In genomic region chr4:98786866-98787265, GRCh38 we compare ENCODE assay signal across 16 cellular contexts.
DNase-seq lines count a peak whose midpoint lies in the region; ATAC-seq and TF ChIP-seq lines count a peak whose summit lies in the region.
"Had no signal": no experiment of that assay in that cellular context is flagged by ENCODE, and none has a peak within 500 bp of the region (broad histone marks: within the 10 kb centered on the region; RNA-seq: fewer than 3 reads in every experiment).

No MANE protein-coding gene starts in this region.

- ATAC-seq in GM21825 (IDR thresholded peaks at IDR 0.05; ENCODE audit: unreplicated experiment) (no peak), GM21529 (IDR thresholded peaks at IDR 0.05; ENCODE audit: unreplicated experiment) (no peak)
- ATAC-seq: activated CD8-positive, alpha-beta T cell treated with anti-CD3 and anti-CD28 coated beads for 36 hours; stimulated activated effector memory CD8-positive, alpha-beta T cell treated with anti-CD3 and anti-CD28 coated beads, Interleukin-12 subunit alpha, Interleukin-12 subunit beta, amount 100 ng/mL, for 72 hours had no signal

- in situ Hi-C loops in SK-MEL-5 (cut with HindIII; ENCODE audit: low pct_unique_long_range_greater_than_20kb, low sequenced_read_pairs) = no loop called here

- H3K27ac ChIP-seq in 22Rv1 = no peak overlapping the region
- H3K27ac ChIP-seq: BLaER1 treated with 17β-estradiol and CSF1 and Interleukin-3, amounts not matched to agents 10 nM and 100 nM; esophagus muscularis mucosa had no signal

- peak; percentile 26 for DNase-seq in H4 (ENCODE audit: low spot score)
- DNase-seq in SK-MEL-5 (ENCODE audit: low read depth, low spot score) = peak; percentile 45
- peak; percentile 19 for DNase-seq in fibroblast of peridontal ligament (ENCODE audit: extremely low read depth)
- no peak for DNase-seq in iPS-NIHi7 (ENCODE audit: extremely low spot score)
- DNase-seq in central memory CD4-positive, alpha-beta T cell = no peak
- DNase-seq: activated CD8-positive, alpha-beta T cell treated with anti-CD3 and anti-CD28 coated beads for 36 hours; activated gamma-delta T cell; immature natural killer cell; NCI-H2171 treated with DMSO at 0.1 percent for 48 hours; stimulated activated CD4-positive, alpha-beta T cell treated with anti-CD3 and anti-CD28 coated beads, Interleukin-2, amount 100 ng/mL, for 48 hours had no signal

- TF ChIP-seq CTCF in 22Rv1 (IDR thresholded peaks at IDR 0.05) = peak; percentile 26; the same call in 1 of the 2 replicates

Comparison
In these comparisons a context has a peak if more than half of its experiments do, and no peak if none do; other contexts are left out.
1. DNase-seq: peak in H4 (single experiment), SK-MEL-5 (single experiment) and fibroblast of peridontal ligament (single experiment); none in iPS-NIHi7 (single experiment) and central memory CD4-positive, alpha-beta T cell (single experiment).